In the genomic region with DNA sequence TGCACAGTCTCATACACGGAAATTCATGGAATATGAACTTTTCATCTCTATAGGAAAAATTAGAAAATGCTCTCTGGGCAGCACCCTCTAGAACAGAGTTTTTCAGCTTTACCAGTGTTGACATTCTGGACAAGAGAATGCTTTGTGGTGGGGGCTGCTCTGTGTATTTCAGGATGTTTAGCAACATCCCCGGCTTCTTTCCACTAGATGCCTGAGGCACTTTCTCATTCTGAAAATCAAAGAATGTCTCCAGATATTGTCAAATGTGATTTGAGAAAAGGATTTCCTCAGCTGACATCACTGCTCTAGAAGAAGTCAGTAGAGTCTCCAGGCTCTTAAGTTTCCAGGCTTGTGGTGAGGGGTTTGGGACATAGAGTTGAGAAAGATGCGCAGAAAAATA, we compare ENCODE assay signal across 1 cellular context.
TF ChIP-seq lines count a peak whose summit lies in the region.

No MANE protein-coding gene starts in this region.

TF ChIP-seq in SK-N-SH, 30 proteins besides CTCF, POLR2A, EP300 and RAD21:
- TF ChIP-seq, protein P1, sequence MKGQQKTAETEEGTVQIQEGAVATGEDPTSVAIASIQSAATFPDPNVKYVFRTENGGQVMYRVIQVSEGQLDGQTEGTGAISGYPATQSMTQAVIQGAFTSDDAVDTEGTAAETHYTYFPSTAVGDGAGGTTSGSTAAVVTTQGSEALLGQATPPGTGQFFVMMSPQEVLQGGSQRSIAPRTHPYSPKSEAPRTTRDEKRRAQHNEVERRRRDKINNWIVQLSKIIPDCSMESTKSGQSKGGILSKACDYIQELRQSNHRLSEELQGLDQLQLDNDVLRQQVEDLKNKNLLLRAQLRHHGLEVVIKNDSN (IDR thresholded peaks at IDR 0.05; ENCODE audit: borderline replicate concordance, low read depth): no peak
- no peak for TF ChIP-seq SIN3A (IDR thresholded peaks at IDR 0.05; ENCODE audit: borderline replicate concordance, low read depth, low read length)
- TF ChIP-seq, protein P2, sequence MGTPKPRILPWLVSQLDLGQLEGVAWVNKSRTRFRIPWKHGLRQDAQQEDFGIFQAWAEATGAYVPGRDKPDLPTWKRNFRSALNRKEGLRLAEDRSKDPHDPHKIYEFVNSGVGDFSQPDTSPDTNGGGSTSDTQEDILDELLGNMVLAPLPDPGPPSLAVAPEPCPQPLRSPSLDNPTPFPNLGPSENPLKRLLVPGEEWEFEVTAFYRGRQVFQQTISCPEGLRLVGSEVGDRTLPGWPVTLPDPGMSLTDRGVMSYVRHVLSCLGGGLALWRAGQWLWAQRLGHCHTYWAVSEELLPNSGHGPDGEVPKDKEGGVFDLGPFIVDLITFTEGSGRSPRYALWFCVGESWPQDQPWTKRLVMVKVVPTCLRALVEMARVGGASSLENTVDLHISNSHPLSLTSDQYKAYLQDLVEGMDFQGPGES (IDR thresholded peaks at IDR 0.05; ENCODE audit: low read depth, low read length): no peak
- no peak for TF ChIP-seq SMC3 (IDR thresholded peaks at IDR 0.05; ENCODE audit: low read depth, low read length)
- no peak for TF ChIP-seq ELF1 (IDR thresholded peaks at IDR 0.05)
- TF ChIP-seq TAF1 (IDR thresholded peaks at IDR 0.05; ENCODE audit: borderline replicate concordance, low read depth, low read length): no peak
- no peak for TF ChIP-seq GABPA (IDR thresholded peaks at IDR 0.05; ENCODE audit: low read depth)
- no peak for TF ChIP-seq RXRA (IDR thresholded peaks at IDR 0.05; ENCODE audit: borderline replicate concordance, low read depth)
- TF ChIP-seq, protein P3, sequence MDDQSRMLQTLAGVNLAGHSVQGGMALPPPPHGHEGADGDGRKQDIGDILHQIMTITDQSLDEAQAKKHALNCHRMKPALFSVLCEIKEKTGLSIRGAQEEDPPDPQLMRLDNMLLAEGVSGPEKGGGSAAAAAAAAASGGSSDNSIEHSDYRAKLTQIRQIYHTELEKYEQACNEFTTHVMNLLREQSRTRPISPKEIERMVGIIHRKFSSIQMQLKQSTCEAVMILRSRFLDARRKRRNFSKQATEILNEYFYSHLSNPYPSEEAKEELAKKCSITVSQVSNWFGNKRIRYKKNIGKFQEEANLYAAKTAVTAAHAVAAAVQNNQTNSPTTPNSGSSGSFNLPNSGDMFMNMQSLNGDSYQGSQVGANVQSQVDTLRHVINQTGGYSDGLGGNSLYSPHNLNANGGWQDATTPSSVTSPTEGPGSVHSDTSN (IDR thresholded peaks at IDR 0.05): no peak
- no peak for TF ChIP-seq RFX5 (IDR thresholded peaks at IDR 0.05; ENCODE audit: low read length)
- no peak for TF ChIP-seq MEF2A (IDR thresholded peaks at IDR 0.05; ENCODE audit: borderline replicate concordance, low read depth)
- no peak for TF ChIP-seq RCOR1 (IDR thresholded peaks at IDR 0.05; ENCODE audit: low read length)
- TF ChIP-seq CHD2 (IDR thresholded peaks at IDR 0.05; ENCODE audit: low read length, partially characterized antibody): no peak
- TF ChIP-seq FOXM1 (IDR thresholded peaks at IDR 0.05; ENCODE audit: low read depth): no peak
- TF ChIP-seq, protein P4, sequence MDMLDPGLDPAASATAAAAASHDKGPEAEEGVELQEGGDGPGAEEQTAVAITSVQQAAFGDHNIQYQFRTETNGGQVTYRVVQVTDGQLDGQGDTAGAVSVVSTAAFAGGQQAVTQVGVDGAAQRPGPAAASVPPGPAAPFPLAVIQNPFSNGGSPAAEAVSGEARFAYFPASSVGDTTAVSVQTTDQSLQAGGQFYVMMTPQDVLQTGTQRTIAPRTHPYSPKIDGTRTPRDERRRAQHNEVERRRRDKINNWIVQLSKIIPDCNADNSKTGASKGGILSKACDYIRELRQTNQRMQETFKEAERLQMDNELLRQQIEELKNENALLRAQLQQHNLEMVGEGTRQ (IDR thresholded peaks at IDR 0.05; ENCODE audit: borderline replicate concordance, low read depth, low read length): no peak
- TF ChIP-seq NFIC (IDR thresholded peaks at IDR 0.05; ENCODE audit: borderline replicate concordance): no peak
- TF ChIP-seq YY1 (IDR thresholded peaks at IDR 0.05; ENCODE audit: low read depth): no peak
- TF ChIP-seq, protein P5, sequence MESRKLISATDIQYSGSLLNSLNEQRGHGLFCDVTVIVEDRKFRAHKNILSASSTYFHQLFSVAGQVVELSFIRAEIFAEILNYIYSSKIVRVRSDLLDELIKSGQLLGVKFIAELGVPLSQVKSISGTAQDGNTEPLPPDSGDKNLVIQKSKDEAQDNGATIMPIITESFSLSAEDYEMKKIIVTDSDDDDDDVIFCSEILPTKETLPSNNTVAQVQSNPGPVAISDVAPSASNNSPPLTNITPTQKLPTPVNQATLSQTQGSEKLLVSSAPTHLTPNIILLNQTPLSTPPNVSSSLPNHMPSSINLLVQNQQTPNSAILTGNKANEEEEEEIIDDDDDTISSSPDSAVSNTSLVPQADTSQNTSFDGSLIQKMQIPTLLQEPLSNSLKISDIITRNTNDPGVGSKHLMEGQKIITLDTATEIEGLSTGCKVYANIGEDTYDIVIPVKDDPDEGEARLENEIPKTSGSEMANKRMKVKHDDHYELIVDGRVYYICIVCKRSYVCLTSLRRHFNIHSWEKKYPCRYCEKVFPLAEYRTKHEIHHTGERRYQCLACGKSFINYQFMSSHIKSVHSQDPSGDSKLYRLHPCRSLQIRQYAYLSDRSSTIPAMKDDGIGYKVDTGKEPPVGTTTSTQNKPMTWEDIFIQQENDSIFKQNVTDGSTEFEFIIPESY (IDR thresholded peaks at IDR 0.05; ENCODE audit: borderline replicate concordance, low read depth): no peak
- no peak for TF ChIP-seq POLR2AphosphoS5 (IDR thresholded peaks at IDR 0.05; ENCODE audit: low read depth, low read length)
- TF ChIP-seq JUND (IDR thresholded peaks at IDR 0.05): no peak
